In genomic region chr1:228173528-228174481, GRCh38 we compare ENCODE assay signal across 2 cellular contexts.
TF ChIP-seq lines count a peak whose summit lies in the region.
"Not testable (repeated sequence)": the region's sequence is repeated elsewhere in the genome, so short reads cannot be mapped to it uniquely, and the experiment has no call there.

No MANE protein-coding gene starts in this region.

TF ChIP-seq in H1, 55 proteins besides CTCF, POLR2A, EP300 and RAD21:
- TF ChIP-seq CREB1 (IDR thresholded peaks at IDR 0.05) (peak; percentile 21; the same call in 1 of the 2 replicates), SP4 (IDR thresholded peaks at IDR 0.05; ENCODE audit: low read length) (peak; percentile 84; the same call in 1 of the 2 replicates), SP1 (IDR thresholded peaks at IDR 0.05; ENCODE audit: low read depth, low read length) (peak; percentile 5; the same call in 1 of the 2 replicates)

TF ChIP-seq in HepG2, 621 proteins besides CTCF, POLR2A, EP300 and RAD21:
- TF ChIP-seq ZBTB33 (CRISPR knock-in tag; IDR thresholded peaks at IDR 0.05) (0 out of 2 replicates have a peak, but pooled peaks have one; percentile 19), ZNF768 (CRISPR knock-in tag; IDR thresholded peaks at IDR 0.05) (peak; percentile 47; the same call in 1 of the 2 replicates), ZBTB38 (CRISPR knock-in tag; IDR thresholded peaks at IDR 0.05) (0 out of 2 replicates have a peak, but pooled peaks have one; percentile 22), SP1 (CRISPR knock-in tag; IDR thresholded peaks at IDR 0.05) (peak; percentile 96), CHD4 (IDR thresholded peaks at IDR 0.05; ENCODE audit: borderline replicate concordance, low read length) (0 out of 2 replicates have a peak, but pooled peaks have one; percentile 51), GABPB1 (CRISPR knock-in tag; IDR thresholded peaks at IDR 0.05) (0 out of 2 replicates have a peak, but pooled peaks have one; percentile 42), HOXA3 (CRISPR knock-in tag; IDR thresholded peaks at IDR 0.05) (peak; percentile 44), KLF12 (CRISPR knock-in tag; IDR thresholded peaks at IDR 0.05; ENCODE audit: borderline replicate concordance) (peak; percentile 70; the same call in 1 of the 2 replicates), SP4 (CRISPR knock-in tag; IDR thresholded peaks at IDR 0.05) (peak; percentile 95), AGO2 (optimal IDR thresholded peaks at IDR 0.05; ENCODE audit: low read depth, low read length) (peak; percentile 23)
- TF ChIP-seq, protein P1, sequence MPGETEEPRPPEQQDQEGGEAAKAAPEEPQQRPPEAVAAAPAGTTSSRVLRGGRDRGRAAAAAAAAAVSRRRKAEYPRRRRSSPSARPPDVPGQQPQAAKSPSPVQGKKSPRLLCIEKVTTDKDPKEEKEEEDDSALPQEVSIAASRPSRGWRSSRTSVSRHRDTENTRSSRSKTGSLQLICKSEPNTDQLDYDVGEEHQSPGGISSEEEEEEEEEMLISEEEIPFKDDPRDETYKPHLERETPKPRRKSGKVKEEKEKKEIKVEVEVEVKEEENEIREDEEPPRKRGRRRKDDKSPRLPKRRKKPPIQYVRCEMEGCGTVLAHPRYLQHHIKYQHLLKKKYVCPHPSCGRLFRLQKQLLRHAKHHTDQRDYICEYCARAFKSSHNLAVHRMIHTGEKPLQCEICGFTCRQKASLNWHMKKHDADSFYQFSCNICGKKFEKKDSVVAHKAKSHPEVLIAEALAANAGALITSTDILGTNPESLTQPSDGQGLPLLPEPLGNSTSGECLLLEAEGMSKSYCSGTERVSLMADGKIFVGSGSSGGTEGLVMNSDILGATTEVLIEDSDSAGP (CRISPR knock-in tag; IDR thresholded peaks at IDR 0.05; ENCODE audit: borderline replicate concordance) = 0 out of 2 replicates have a peak, but pooled peaks have one; percentile 75
- not testable (repeated sequence) for TF ChIP-seq SP1 (IDR thresholded peaks at IDR 0.05)
